In genomic region chr10:27100800-27101347, GRCh38 we compare ENCODE assay signal across 8 cellular contexts. TPM values are rescaled to one million over a fixed set of nuclear protein-coding genes. Genes with fewer than 3 reads are reported as not detected.
DNase-seq lines count a peak whose midpoint lies in the region; ATAC-seq and TF ChIP-seq lines count a peak whose summit lies in the region.

No MANE protein-coding gene starts in this region.

- no peaks in the 10 kb centered on the region for H3K27me3 ChIP-seq in CD4-positive, alpha-beta memory T cell (ENCODE audit: insufficient read depth, low read length)
- no peaks in the 10 kb centered on the region for H3K27me3 ChIP-seq in HL-60 (ENCODE audit: insufficient read depth, poor library complexity, severe bottlenecking)

- H3K27me3 Mint-ChIP-seq in CD4-positive, alpha-beta memory T cell = no peaks in the 10 kb centered on the region

- TF ChIP-seq CTCF in HL-60 (IDR thresholded peaks at IDR 0.05; ENCODE audit: insufficient read depth, low read length) (no peak), retinal pigment epithelial cell (conservative IDR thresholded peaks at IDR 0.05; ENCODE audit: low read depth, low read length) (no peak)

- peaks cover 25 to 54% (median 41%) of the 10 kb centered on the region in 4 donors for H3K4me1 Mint-ChIP-seq in CD4-positive, alpha-beta memory T cell

- H3K9me3 ChIP-seq in CD4-positive, alpha-beta memory T cell (ENCODE audit: control insufficient read depth in 1 of 2, low read length in 2 of 2) = no peaks in the 10 kb centered on the region

- H3K4me3 Mint-ChIP-seq in CD4-positive, alpha-beta memory T cell = peak overlapping the region; percentile 92 to 99 (median 96)

- peak; percentile 37 to 69 (median 49) for DNase-seq in CD4-positive, alpha-beta memory T cell
- DNase-seq in HL-60 (ENCODE audit: low read depth in 1 of 2, low spot score in 1 of 2) (peak in 1 of 2 experiments; percentile 5), glomerular endothelial cell (ENCODE audit: extremely low read depth, low read depth, low spot score) (peak; percentile 16), retinal pigment epithelial cell (ENCODE audit: low read depth) (no peak), iPS-NIHi11 (ENCODE audit: low spot score) (no peak)
- DNase-seq in activated CD8-positive, alpha-beta memory T cell treated with anti-CD3 and anti-CD28 coated beads, Interleukin-2, amount 50 U/mL, for 48 hours = peak; percentile 61

- H3K4me1 ChIP-seq in CD4-positive, alpha-beta memory T cell (ENCODE audit: insufficient read depth, low read length) = peaks cover 39% of the 10 kb centered on the region

- CTCF ChIA-PET in CD4-positive, alpha-beta memory T cell (lab: Charles Lee; ENCODE audit: partially characterized antibody) = interaction anchor here (2.0 to 3.6 kb wide), 2 partner anchors 10 to 53 kb away, joined by 5 to 10 read pairs; partner anchors contain the start of genes MASTL and YME1L1

- peaks cover 0 to 8% (median 0%) of the 10 kb centered on the region in 8 donors for H3K9me3 Mint-ChIP-seq in CD4-positive, alpha-beta memory T cell

- POLR2A ChIA-PET in CD4-positive, alpha-beta memory T cell (lab: Charles Lee; ENCODE audit: partially characterized antibody) = interaction anchor here (0.7 to 3.2 kb wide), 6 partner anchors 11 to 281 kb away, joined by 3 to 28 read pairs (median 4); partner anchors contain the start of genes MASTL and YME1L1

- no peaks in the 10 kb centered on the region for H3K36me3 ChIP-seq in CD4-positive, alpha-beta memory T cell (ENCODE audit: insufficient read depth, low read length)

- peak overlapping the region; percentile 58 to 67 for H3K4me3 ChIP-seq in CD4-positive, alpha-beta memory T cell (ENCODE audit: low read length in 2 of 2)
- H3K4me3 ChIP-seq in HL-60 (replicated peaks; ENCODE audit: insufficient read depth, low read length) = peak overlapping the region; percentile 64
- H3K4me3 ChIP-seq in retinal pigment epithelial cell (ENCODE audit: low read length) = peak overlapping the region; percentile 87

- H3K27ac ChIP-seq in CD4-positive, alpha-beta memory T cell (ENCODE audit: low read depth, low read length) = peak overlapping the region; percentile 76
- H3K27ac ChIP-seq in HL-60 (replicated peaks) = peak overlapping the region; percentile 72

- H3K36me3 Mint-ChIP-seq in CD4-positive, alpha-beta memory T cell = peaks cover 0 to 14% of the 10 kb centered on the region in 2 donors

- ATAC-seq in HG03342 (IDR thresholded peaks at IDR 0.05; ENCODE audit: unreplicated experiment) (no peak), HG02610 (IDR thresholded peaks at IDR 0.05; ENCODE audit: unreplicated experiment) (no peak)

- peak overlapping the region; percentile 94 to 99 (median 98) for H3K27ac Mint-ChIP-seq in CD4-positive, alpha-beta memory T cell

- intact Hi-C loops in CD4-positive, alpha-beta memory T cell (cut with micrococcal nuclease) = loop anchor here (1.0 to 5.0 kb wide), 7 partner anchors 28 to 1431 kb away; partner anchors contain the start of genes RAB18, WAC and YME1L1

RNA-seq across cellular contexts. Expression of gene ANKRD26, which starts 0.6 kb away (rescaled TPM):
- 10 to 100 TPM; 10.7 to 11.6 TPM for total RNA-seq in CD4-positive, alpha-beta memory T cell
- polyA plus RNA-seq in CD4-positive, alpha-beta memory T cell = 1 to 10 TPM in 1 of 2 donors, under 1 TPM in 1; 0.65 to 1.6 TPM
- total RNA-seq in glomerular endothelial cell = 3.3 and 6.2 TPM in 2 replicates

RNA-seq across cellular contexts. Expression of gene YME1L1, which starts 53.3 kb away (rescaled TPM):
- 100 to 1,000 TPM in 1 of 2 experiments, 10 to 100 TPM in 1; 94.8 to 101 TPM for total RNA-seq in CD4-positive, alpha-beta memory T cell
- polyA plus RNA-seq in CD4-positive, alpha-beta memory T cell = 100 to 1,000 TPM; 111 to 159 TPM
- total RNA-seq in glomerular endothelial cell = 80.9 and 102 TPM in 2 replicates

RNA-seq across cellular contexts. Expression of gene MASTL, which starts 54.3 kb away (rescaled TPM):
- total RNA-seq in CD4-positive, alpha-beta memory T cell = 1 to 10 TPM; 7.0 to 7.9 TPM
- polyA plus RNA-seq in CD4-positive, alpha-beta memory T cell = 1 to 10 TPM; 2.5 TPM
- 7.0 and 10.9 TPM in 2 replicates for total RNA-seq in glomerular endothelial cell

Comparison
In these comparisons a context has a peak if more than half of its experiments do, and no peak if none do; other contexts are left out.
1. DNase-seq: peak in CD4-positive, alpha-beta memory T cell (5 of 5), activated CD8-positive, alpha-beta memory T cell treated with anti-CD3 and anti-CD28 coated beads, Interleukin-2, amount 50 U/mL, for 48 hours (single experiment) and glomerular endothelial cell (single experiment); none in retinal pigment epithelial cell (single experiment) and iPS-NIHi11 (single experiment).
2. Peak in every context shown above with its lines, with median percentiles within 50 percentile points of each other: H3K4me3 ChIP-seq.